27 cellular contexts compared by ENCODE assay signal in genomic region chr2:205658572-205658971, GRCh38.
"Had no signal": no experiment of that assay in that cellular context is flagged by ENCODE, and none has a peak within 500 bp of the region (broad histone marks: within the 10 kb centered on the region; RNA-seq: fewer than 3 reads in every experiment).

No MANE protein-coding gene starts in this region.

- H3K9ac ChIP-seq: neural progenitor cell, parathyroid adenoma had no signal

- H3K4me1 ChIP-seq: parathyroid adenoma, right lobe of liver had no signal

- H3K9me3 ChIP-seq: gastroesophageal sphincter, right lobe of liver, suprapubic skin, transverse colon, upper lobe of right lung, vagina had no signal

- H3K79me2 ChIP-seq: parathyroid adenoma had no signal

- H3K27ac ChIP-seq: dorsolateral prefrontal cortex, foreskin keratinocyte, gastroesophageal sphincter, heart right ventricle, neural progenitor cell, parathyroid adenoma, right lobe of liver, suprapubic skin, transverse colon, upper lobe of right lung, vagina had no signal

- H3K36me3 ChIP-seq: gastroesophageal sphincter, heart right ventricle, neural progenitor cell, right lobe of liver, suprapubic skin, transverse colon, upper lobe of right lung, vagina had no signal

- H3K27me3 ChIP-seq: foreskin keratinocyte, gastroesophageal sphincter, neural progenitor cell, right lobe of liver, suprapubic skin, transverse colon, vagina had no signal

- H3K4me3 ChIP-seq: dorsolateral prefrontal cortex, gastroesophageal sphincter, heart right ventricle, lung, neural progenitor cell, right lobe of liver, smooth muscle cell, suprapubic skin, transverse colon, upper lobe of right lung, vagina had no signal

- H3K4me2 ChIP-seq: neural progenitor cell, smooth muscle cell had no signal

- ATAC-seq: foreskin keratinocyte; gastroesophageal sphincter; left ventricle myocardium superior; naive thymus-derived CD4-positive, alpha-beta T cell; right lobe of liver; stimulated activated naive CD8-positive, alpha-beta T cell treated with anti-CD3 and anti-CD28 coated beads, Interleukin-15, amount 100 ng/mL, for 72 hours; upper lobe of right lung had no signal

- DNase-seq: cerebellar nuclear complex; dorsolateral prefrontal cortex; effector CD4-positive, alpha-beta T cell; heart right ventricle; hippocampal formation; islet precursor cell; left ventricle myocardium superior; mesendoderm; midbrain; naive thymus-derived CD4-positive, alpha-beta T cell; right lobe of liver; stimulated activated CD4-positive, alpha-beta T cell treated with anti-CD3 and anti-CD28 coated beads, Interleukin-12 subunit alpha, Interleukin-12 subunit beta, amount 100 ng/mL, for 4 hours; stimulated activated CD4-positive, alpha-beta T cell treated with anti-CD3 and anti-CD28 coated beads, Interleukin-1b, Interleukin-23, amount 100 ng/mL, for 48 hours; stimulated activated CD4-positive, alpha-beta T cell treated with anti-CD3 and anti-CD28 coated beads, Interleukin-4, amount 100 ng/mL, for 1 hour; stimulated activated CD8-positive, alpha-beta memory T cell treated with anti-CD3 and anti-CD28 coated beads, Interleukin-4, amount 100 ng/mL, for 48 hours; stimulated activated naive CD4-positive, alpha-beta T cell; stimulated activated naive CD8-positive, alpha-beta T cell treated with anti-CD3 and anti-CD28 coated beads, Interleukin-15, amount 100 ng/mL, for 72 hours; transverse colon; upper lobe of right lung had no signal

- H2AFZ ChIP-seq: neural progenitor cell, parathyroid adenoma had no signal
